ENCODE assay signal across 20 cellular contexts in the genomic region with DNA sequence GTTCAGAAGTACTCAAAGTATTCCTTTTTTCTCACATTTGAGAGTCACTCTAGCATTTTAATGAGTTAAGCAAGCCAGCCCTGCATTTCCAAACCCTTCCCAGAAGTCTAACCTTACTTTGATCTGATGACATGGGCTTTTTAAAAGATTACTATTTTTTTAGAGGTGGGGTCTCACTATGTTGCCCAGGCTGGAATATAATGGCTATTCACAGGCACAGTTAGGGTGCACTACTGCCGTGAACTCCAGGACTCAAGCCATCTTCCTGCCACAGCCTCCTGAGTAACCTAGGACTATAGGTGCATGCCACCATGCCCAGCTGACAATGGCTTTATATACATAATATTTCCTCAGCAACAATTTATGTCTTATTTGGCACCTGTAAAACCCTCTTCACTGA.
A peak's percentile ranks its signal among the peaks of the same experiment; 100 is the strongest.
DNase-seq lines count a peak whose midpoint lies in the region; ATAC-seq, FAIRE-seq and TF ChIP-seq lines count a peak whose summit lies in the region.
"Had no signal": no experiment of that assay in that cellular context is flagged by ENCODE, and none has a peak within 500 bp of the region (broad histone marks: within the 10 kb centered on the region; RNA-seq: fewer than 3 reads in every experiment).

No MANE protein-coding gene starts in this region.

- H2AFZ ChIP-seq in HepG2 (ENCODE audit: low read length) (no peak overlapping the region), osteoblast (ENCODE audit: low read length) (no peak overlapping the region)

- no peaks in the 10 kb centered on the region; a peak in 2 of 5 replicates for H3K36me3 ChIP-seq in HepG2 (replicated peaks in 1 of 2; ENCODE audit: control insufficient read depth in 1 of 2, insufficient read depth in 2 of 2, low read length in 2 of 2)
- H3K36me3 ChIP-seq in right lobe of liver = no peaks in the 10 kb centered on the region
- H3K36me3 ChIP-seq in osteoblast (ENCODE audit: insufficient read depth, low read length) = peaks cover 15% of the 10 kb centered on the region
- no peaks in the 10 kb centered on the region for H3K36me3 ChIP-seq in thyroid gland

- H3K27ac ChIP-seq in HepG2 (ENCODE audit: extremely low read length, insufficient read depth, low read length) = no peak overlapping the region
- H3K27ac ChIP-seq in right lobe of liver = no peak overlapping the region
- peak overlapping the region; percentile 5 for H3K27ac ChIP-seq in osteoblast (ENCODE audit: low read depth, low read length)
- peak overlapping the region; percentile 41 to 62 (median 46) for H3K27ac ChIP-seq in thyroid gland

- H3K9ac ChIP-seq in HepG2 (ENCODE audit: insufficient read depth, low read depth, low read length) = no peak overlapping the region

- H3K4me2 ChIP-seq in HepG2 (ENCODE audit: low read depth, low read length) = no peak overlapping the region
- peak overlapping the region; percentile 39 for H3K4me2 ChIP-seq in osteoblast (ENCODE audit: insufficient read depth, low read length)

- H3K27me3 Mint-ChIP-seq in T-helper 17 cell = no peaks in the 10 kb centered on the region
- H3K27me3 Mint-ChIP-seq: CD4-positive, alpha-beta memory T cell had no signal

- H3K27me3 ChIP-seq in HepG2 (ENCODE audit: control insufficient read depth in 1 of 2, insufficient read depth in 2 of 2, low read length in 2 of 2) (no peaks in the 10 kb centered on the region), right lobe of liver (no peaks in the 10 kb centered on the region), osteoblast (ENCODE audit: insufficient read depth, low read length) (no peaks in the 10 kb centered on the region), thyroid gland (no peaks in the 10 kb centered on the region)

- TF ChIP-seq POLR2A in HepG2 (IDR thresholded peaks at IDR 0.05; ENCODE audit: insufficient read depth in 1 of 2, low read depth in 2 of 2, low read length in 2 of 2) (no peak), right lobe of liver (IDR thresholded peaks at IDR 0.05) (no peak), thyroid gland (IDR thresholded peaks at IDR 0.05) (no peak)

- no peak overlapping the region for H3K4me3 ChIP-seq in HepG2 (replicated peaks in 1 of 3; ENCODE audit: insufficient read depth in 1 of 3, low read depth in 2 of 3, low read length in 3 of 3)
- no peak overlapping the region for H3K4me3 ChIP-seq in right lobe of liver
- H3K4me3 ChIP-seq in osteoblast (ENCODE audit: insufficient read depth, low read length) = no peak overlapping the region
- H3K4me3 ChIP-seq in thyroid gland (replicated peaks in 1 of 3) = no peak overlapping the region
- H3K4me3 ChIP-seq: HAP-1 had no signal

- no peak for TF ChIP-seq RAD21 in HepG2 (CRISPR knock-in tag; IDR thresholded peaks at IDR 0.05)

- H3K4me1 Mint-ChIP-seq in T-helper 17 cell = peaks cover 7% of the 10 kb centered on the region

- DNase-seq in HepG2 (ENCODE audit: low spot score) (no peak), right lobe of liver (no peak), T-helper 17 cell (no peak), osteoblast (ENCODE audit: insufficient read length, low spot score, missing footprints) (no peak), thyroid gland (no peak), sciatic nerve (ENCODE audit: low spot score) (no peak)
- no peak for DNase-seq in stimulated activated CD4-positive, alpha-beta T cell treated with anti-CD3 and anti-CD28 coated beads, Interleukin-2, amount 100 ng/mL, for 24 hours
- DNase-seq: C1 segment of cervical spinal cord; Calu3; CD4-positive, alpha-beta memory T cell; COR-L47; DMS53; DMS79 treated with DMSO at 0.1 percent for 48 hours; GF-D8; GOT3 had no signal

- 100% methylated on average over 1 of the region's 1 CpG for WGBS in HepG2 (ENCODE audit: low lambda C conversion rate)
- WGBS in right lobe of liver (ENCODE audit: insufficient coverage, low coverage, low lambda C conversion rate, missing lambda C conversion rate) = 100% methylated on average over 1 of the region's 1 CpG
- 100% methylated on average over 1 of the region's 1 CpG for WGBS in thyroid gland, 2 donors

- no peak for TF ChIP-seq EP300 in HepG2 (IDR thresholded peaks at IDR 0.05; ENCODE audit: low read depth in 2 of 2, low read length in 2 of 2)
- TF ChIP-seq EP300 in HepG2 (CRISPR knock-in tag; IDR thresholded peaks at IDR 0.05; ENCODE audit: borderline replicate concordance) = no peak

- no peak for FAIRE-seq in HepG2 (lab: Jason Lieb, UNC)
- FAIRE-seq: GM12891, GM18507, H54 had no signal

- in situ Hi-C loops in HepG2 (cut with HindIII; ENCODE audit: extremely low pct_ligation_motif_present, low pct_unique_long_range_greater_than_20kb) = no loop called here

- H3K79me2 ChIP-seq in HepG2 (ENCODE audit: insufficient read depth, low read length) (no peaks in the 10 kb centered on the region), osteoblast (ENCODE audit: insufficient read depth, low read length) (no peaks in the 10 kb centered on the region)

- POLR2A ChIA-PET in HepG2 (lab: Yijun Ruan, JAX) = no interaction called here

- H3K27ac Mint-ChIP-seq in T-helper 17 cell = peak overlapping the region; percentile 77

- CTCF ChIA-PET in HepG2 (lab: Yijun Ruan, JAX; ENCODE audit: low intra/inter-chr PET ratio, low total read pairs) = no interaction called here

- BruUV-seq in HepG2 (replicated peaks; lab: Mats Ljungman, UMichigan) = no TSS peak

- TF ChIP-seq CTCF in HepG2 (CRISPR knock-in tag; IDR thresholded peaks at IDR 0.05) = no peak
- no peak for TF ChIP-seq CTCF in right lobe of liver (IDR thresholded peaks at IDR 0.05)
- no peak for TF ChIP-seq CTCF in osteoblast (IDR thresholded peaks at IDR 0.05; ENCODE audit: extremely low read depth, low read depth, low read length)
- no peak for TF ChIP-seq CTCF in thyroid gland (IDR thresholded peaks at IDR 0.05)

- H4K20me1 ChIP-seq in HepG2 (ENCODE audit: insufficient read depth, low read length) = no peaks in the 10 kb centered on the region
- H4K20me1 ChIP-seq in osteoblast (ENCODE audit: insufficient read depth, low read length) = no peaks in the 10 kb centered on the region

- ATAC-seq in HepG2 = no peak; the same call in 2 of the 3 replicates
- no peak for ATAC-seq in right lobe of liver
- ATAC-seq in T-helper 17 cell = peak; percentile 32
- no peak for ATAC-seq in sciatic nerve
- ATAC-seq in GM18873 (IDR thresholded peaks at IDR 0.05; ENCODE audit: low FRiP score, unreplicated experiment) = no peak

- H3K9me3 ChIP-seq in HepG2 (ENCODE audit: low read length) (no peaks in the 10 kb centered on the region), right lobe of liver (no peaks in the 10 kb centered on the region), T-helper 17 cell (ENCODE audit: control insufficient read depth, low read length, poor library complexity, severe bottlenecking) (no peaks in the 10 kb centered on the region), osteoblast (ENCODE audit: low read depth, low read length) (no peaks in the 10 kb centered on the region), thyroid gland (no peaks in the 10 kb centered on the region)
- H3K9me3 ChIP-seq: HAP-1 had no signal

- H3K36me3 Mint-ChIP-seq in T-helper 17 cell (ENCODE audit: low read depth) = peaks cover 2% of the 10 kb centered on the region

- H3K4me1 ChIP-seq in HepG2 (ENCODE audit: insufficient read depth, low read length) = no peaks in the 10 kb centered on the region
- no peaks in the 10 kb centered on the region for H3K4me1 ChIP-seq in right lobe of liver
- peaks cover 20% of the 10 kb centered on the region for H3K4me1 ChIP-seq in osteoblast (ENCODE audit: insufficient read depth, low read length)
- peaks cover 9 to 13% of the 10 kb centered on the region in 2 donors for H3K4me1 ChIP-seq in thyroid gland
- H3K4me1 ChIP-seq: HAP-1 had no signal

- intact Hi-C loops in HepG2 (cut with micrococcal nuclease; ENCODE audit: unreplicated experiment) (no loop called here), right lobe of liver (cut with DNase I) (no loop called here), thyroid gland (cut with DNase I) (no loop called here), sciatic nerve (cut with DNase I) (no loop called here)

- no peak overlapping the region for H3K4me3 Mint-ChIP-seq in T-helper 17 cell
- H3K4me3 Mint-ChIP-seq: CD4-positive, alpha-beta memory T cell had no signal

TF ChIP-seq in HepG2, 621 proteins besides CTCF, POLR2A, EP300 and RAD21:
- TF ChIP-seq, protein P1, sequence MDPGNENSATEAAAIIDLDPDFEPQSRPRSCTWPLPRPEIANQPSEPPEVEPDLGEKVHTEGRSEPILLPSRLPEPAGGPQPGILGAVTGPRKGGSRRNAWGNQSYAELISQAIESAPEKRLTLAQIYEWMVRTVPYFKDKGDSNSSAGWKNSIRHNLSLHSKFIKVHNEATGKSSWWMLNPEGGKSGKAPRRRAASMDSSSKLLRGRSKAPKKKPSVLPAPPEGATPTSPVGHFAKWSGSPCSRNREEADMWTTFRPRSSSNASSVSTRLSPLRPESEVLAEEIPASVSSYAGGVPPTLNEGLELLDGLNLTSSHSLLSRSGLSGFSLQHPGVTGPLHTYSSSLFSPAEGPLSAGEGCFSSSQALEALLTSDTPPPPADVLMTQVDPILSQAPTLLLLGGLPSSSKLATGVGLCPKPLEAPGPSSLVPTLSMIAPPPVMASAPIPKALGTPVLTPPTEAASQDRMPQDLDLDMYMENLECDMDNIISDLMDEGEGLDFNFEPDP (CRISPR knock-in tag; conservative IDR thresholded peaks at IDR 0.05) = no peak
- peak; percentile 76 for TF ChIP-seq ZNF121 (CRISPR knock-in tag; IDR thresholded peaks at IDR 0.05)

Comparison
In these comparisons a context has a peak if more than half of its experiments do, and no peak if none do; other contexts are left out.
1. H3K27ac ChIP-seq: peak in osteoblast (single experiment) and thyroid gland (3 of 3); none in HepG2 (single experiment) and right lobe of liver (0 of 3).